8 cellular contexts compared by ENCODE assay signal in genomic region chr3:184186184-184186901, GRCh38. TPM values are rescaled to one million over a fixed set of nuclear protein-coding genes. Genes with fewer than 3 reads are reported as not detected.
DNase-seq lines count a peak whose midpoint lies in the region; ATAC-seq and TF ChIP-seq lines count a peak whose summit lies in the region.

ABCF3 (plus strand) TSS chr3:184186199; CDS start chr3:184186208, 9 bp downstream.

- H3K27ac ChIP-seq in RWPE1 = peak within 1 kb of the TSS; percentile 93

- H3K27ac Mint-ChIP-seq in endothelial cell (ENCODE audit: unreplicated experiment) = peak within 1 kb of the TSS; percentile 97

- peak; percentile 12 to 21 for ATAC-seq in activated CD4-positive, CD25-positive, alpha-beta regulatory T cell treated with anti-CD3 and anti-CD28 coated beads, Interleukin-2, amount 50 U/mL, for 24 hours
- ATAC-seq in HG02852 (IDR thresholded peaks at IDR 0.05; ENCODE audit: unreplicated experiment) = peak; percentile 32

- H3K4me3 ChIP-seq in mucosa of stomach (ENCODE audit: low read length) = peak within 1 kb of the TSS; percentile 43

- TF ChIP-seq CTCF in RWPE1 (conservative IDR thresholded peaks at IDR 0.05; ENCODE audit: low read depth) = no peak
- TF ChIP-seq CTCF in endothelial cell (IDR thresholded peaks at IDR 0.05; ENCODE audit: unreplicated experiment) = no peak

- peaks cover 57% of the 10 kb centered on the region for H3K36me3 Mint-ChIP-seq in endothelial cell (ENCODE audit: low read depth, unreplicated experiment)

- H3K27me3 Mint-ChIP-seq in endothelial cell (ENCODE audit: unreplicated experiment) = peaks cover 21% of the 10 kb centered on the region

- DNase-seq in activated CD4-positive, CD25-positive, alpha-beta regulatory T cell treated with anti-CD3 and anti-CD28 coated beads, Interleukin-2, amount 50 U/mL, for 72 hours = no peak
- DNase-seq in RWPE1 (ENCODE audit: low spot score) = no peak
- no peak for DNase-seq in endothelial cell (ENCODE audit: low spot score)
- DNase-seq in GOT3 (lab: John Stamatoyannopoulos, UW) = no peak
- DNase-seq in activated effector memory CD4-positive, alpha-beta T cell treated with anti-CD3 and anti-CD28 coated beads, Interleukin-2, amount 50 U/mL, for 16 hours = no peak

- peaks cover 15% of the 10 kb centered on the region for H3K4me1 ChIP-seq in mucosa of stomach (ENCODE audit: control insufficient read depth, insufficient read depth, low read length)

- no peaks in the 10 kb centered on the region for H3K9me3 Mint-ChIP-seq in endothelial cell (ENCODE audit: unreplicated experiment)

- peak within 1 kb of the TSS; percentile 70 for H3K9ac ChIP-seq in mucosa of stomach (ENCODE audit: low read length)

- peaks cover 24% of the 10 kb centered on the region for H3K36me3 ChIP-seq in mucosa of stomach (ENCODE audit: control insufficient read depth, insufficient read depth, low read length)

- peak within 1 kb of the TSS; percentile 99 for H3K4me3 Mint-ChIP-seq in endothelial cell (ENCODE audit: unreplicated experiment)

- CTCF ChIA-PET in RWPE1 (lab: Yijun Ruan, JAX) = interaction anchor here (0.6 to 1.4 kb wide), 4 partner anchors 21 to 93 kb away, joined by 3 to 6 read pairs (median 4); no protein-coding TSS in a partner anchor

- no peaks in the 10 kb centered on the region for H3K9me3 ChIP-seq in mucosa of stomach (ENCODE audit: control insufficient read depth, low read length)

- H3K27me3 ChIP-seq in mucosa of stomach (ENCODE audit: control insufficient read depth, insufficient read depth, low read length) = no peaks in the 10 kb centered on the region

- peaks cover 33% of the 10 kb centered on the region for H3K4me1 Mint-ChIP-seq in endothelial cell (ENCODE audit: unreplicated experiment)

- POLR2A ChIA-PET in RWPE1 (lab: Yijun Ruan, JAX; ENCODE audit: low non-redundant PET) = interaction anchor here (0.7 to 1.3 kb wide), 2 partner anchors 10 to 187 kb away, joined by 5 to 8 read pairs; no protein-coding TSS in a partner anchor

RNA-seq across cellular contexts. Expression of gene ABCF3, which starts in this region (rescaled TPM):
- total RNA-seq in endothelial cell (ENCODE audit: unreplicated experiment) = 68.1 TPM
